3 cellular contexts compared by ENCODE assay signal in the genomic region with DNA sequence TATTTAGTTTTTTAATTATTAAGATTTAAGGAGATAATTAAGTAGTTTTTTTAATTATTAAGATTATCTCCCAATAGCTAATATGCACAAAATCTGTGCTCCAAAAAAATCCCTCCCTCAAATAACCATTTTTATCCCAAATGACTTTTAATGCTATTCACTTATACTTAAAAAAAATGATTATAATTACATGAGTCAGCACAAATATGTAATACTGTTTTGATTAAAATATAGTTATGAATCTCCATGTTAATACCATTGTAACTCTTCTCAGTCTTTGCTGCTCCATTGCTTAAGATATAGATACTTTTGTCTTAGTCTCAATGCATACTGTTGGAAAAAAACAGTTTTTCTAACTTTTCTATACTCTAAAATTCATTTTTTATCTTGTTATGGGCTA.
A peak's percentile ranks its signal among the peaks of the same experiment; 100 is the strongest.
TF ChIP-seq lines count a peak whose summit lies in the region.

No MANE protein-coding gene starts in this region.

TF ChIP-seq in A549, 52 proteins besides CTCF, POLR2A, EP300 and RAD21:
- TF ChIP-seq MAFK (IDR thresholded peaks at IDR 0.05; ENCODE audit: partially characterized antibody), result peak; percentile 72
- no peak for TF ChIP-seq CHD4 (IDR thresholded peaks at IDR 0.05; ENCODE audit: borderline replicate concordance)
- TF ChIP-seq NPAS2 (CRISPR knock-in tag; IDR thresholded peaks at IDR 0.05; ENCODE audit: borderline replicate concordance), result no peak
- TF ChIP-seq, protein P1, sequence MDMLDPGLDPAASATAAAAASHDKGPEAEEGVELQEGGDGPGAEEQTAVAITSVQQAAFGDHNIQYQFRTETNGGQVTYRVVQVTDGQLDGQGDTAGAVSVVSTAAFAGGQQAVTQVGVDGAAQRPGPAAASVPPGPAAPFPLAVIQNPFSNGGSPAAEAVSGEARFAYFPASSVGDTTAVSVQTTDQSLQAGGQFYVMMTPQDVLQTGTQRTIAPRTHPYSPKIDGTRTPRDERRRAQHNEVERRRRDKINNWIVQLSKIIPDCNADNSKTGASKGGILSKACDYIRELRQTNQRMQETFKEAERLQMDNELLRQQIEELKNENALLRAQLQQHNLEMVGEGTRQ (IDR thresholded peaks at IDR 0.05), result no peak
- no peak for TF ChIP-seq ZC3H11A (IDR thresholded peaks at IDR 0.05)

TF ChIP-seq in IMR-90, 13 proteins besides CTCF, POLR2A, EP300 and RAD21:
- no peak for TF ChIP-seq NFE2L2 (IDR thresholded peaks at IDR 0.05; ENCODE audit: low read depth, low read length)
- TF ChIP-seq, protein P1 (IDR thresholded peaks at IDR 0.05; ENCODE audit: low read depth, low read length), result no peak
- peak; percentile 89 for TF ChIP-seq MAFK (IDR thresholded peaks at IDR 0.05; ENCODE audit: low read depth, low read length)

TF ChIP-seq in H1, 55 proteins besides CTCF, POLR2A, EP300 and RAD21:
- TF ChIP-seq, protein P2, sequence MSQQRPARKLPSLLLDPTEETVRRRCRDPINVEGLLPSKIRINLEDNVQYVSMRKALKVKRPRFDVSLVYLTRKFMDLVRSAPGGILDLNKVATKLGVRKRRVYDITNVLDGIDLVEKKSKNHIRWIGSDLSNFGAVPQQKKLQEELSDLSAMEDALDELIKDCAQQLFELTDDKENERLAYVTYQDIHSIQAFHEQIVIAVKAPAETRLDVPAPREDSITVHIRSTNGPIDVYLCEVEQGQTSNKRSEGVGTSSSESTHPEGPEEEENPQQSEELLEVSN (IDR thresholded peaks at IDR 0.05), result no peak
- TF ChIP-seq JUN (IDR thresholded peaks at IDR 0.05; ENCODE audit: low read depth, low read length), result no peak
- no peak for TF ChIP-seq SAP30 (IDR thresholded peaks at IDR 0.05; ENCODE audit: insufficient read depth, insufficient replicate concordance, low read length)
- TF ChIP-seq MAFK (IDR thresholded peaks at IDR 0.05; ENCODE audit: low read depth, low read length), result peak; percentile 35; the same call in 1 of the 2 replicates
